12 cellular contexts compared by ENCODE assay signal in the genomic region with DNA sequence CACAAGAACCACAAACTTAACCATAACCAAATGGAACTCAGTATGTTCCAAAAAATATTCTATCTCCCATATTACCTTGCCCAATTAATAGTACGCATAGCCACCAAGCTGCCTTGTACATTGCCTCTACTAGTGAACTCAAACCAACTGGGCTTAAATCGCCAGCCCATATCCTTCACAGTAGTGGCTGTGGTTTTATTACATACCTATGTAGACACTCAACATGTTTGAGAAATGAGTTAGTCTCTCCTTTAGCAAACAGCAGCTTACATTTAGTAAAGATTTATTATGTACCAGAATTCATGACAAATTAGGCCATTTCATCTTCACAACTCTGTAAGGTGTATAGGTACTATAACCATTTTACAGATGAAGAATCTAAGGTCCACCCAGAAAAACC. TPM values are rescaled to one million over a fixed set of nuclear protein-coding genes. Genes with fewer than 3 reads are reported as not detected.
DNase-seq lines count a peak whose midpoint lies in the region; ATAC-seq and TF ChIP-seq lines count a peak whose summit lies in the region.
"Had no signal": no experiment of that assay in that cellular context is flagged by ENCODE, and none has a peak within 500 bp of the region (broad histone marks: within the 10 kb centered on the region; RNA-seq: fewer than 3 reads in every experiment).

No MANE protein-coding gene starts in this region.

- peaks cover 3% of the 10 kb centered on the region for H3K79me1 ChIP-seq in trophoblast cell (ENCODE audit: low read length)

- H3K18ac ChIP-seq in trophoblast cell (ENCODE audit: low read length) = no peak overlapping the region

- no peaks in the 10 kb centered on the region for H3K9me3 ChIP-seq in trophoblast cell (ENCODE audit: insufficient read depth, low read depth, low read length)
- H3K9me3 ChIP-seq in BE2C = no peaks in the 10 kb centered on the region
- no peaks in the 10 kb centered on the region for H3K9me3 ChIP-seq in Peyer's patch

- ATAC-seq in HG03039 (IDR thresholded peaks at IDR 0.05; ENCODE audit: unreplicated experiment) = no peak
- ATAC-seq: left cardiac atrium had no signal

- peaks cover 5 to 9% of the 10 kb centered on the region in 2 experiments for H3K4me1 ChIP-seq in trophoblast cell (ENCODE audit: control insufficient read depth in 1 of 2, insufficient read depth in 2 of 2, low read length in 2 of 2)
- no peaks in the 10 kb centered on the region for H3K4me1 ChIP-seq in BE2C
- H3K4me1 ChIP-seq in Peyer's patch = peaks cover 0 to 47% (median 7%) of the 10 kb centered on the region in 4 donors

- TF ChIP-seq POLR2A in Peyer's patch (IDR thresholded peaks at IDR 0.05) = no peak

- H2BK12ac ChIP-seq in trophoblast cell (ENCODE audit: low read length) = no peak overlapping the region

- DNase-seq in Daoy (ENCODE audit: low read depth) (peak; percentile 58), NCI-H226 (peak; percentile 77), dedifferentiated amniotic fluid mesenchymal stem cell (ENCODE audit: extremely low spot score) (peak; percentile 75), trophoblast cell (peak in 1 of 2 donors; percentile 62), retina (no peak), BE2C (no peak), Peyer's patch (no peak)
- DNase-seq: effector CD8-positive, alpha-beta T cell; left cardiac atrium; NCI-H2029 treated with DMSO at 0.1 percent for 48 hours; SIG-M5 had no signal

- no CpG with 5 or more reads among the region's 2 CpGs for WGBS in trophoblast cell (ENCODE audit: extremely low coverage, insufficient coverage, insufficient read length)

- no peak overlapping the region for H3K27ac ChIP-seq in trophoblast cell (ENCODE audit: low read depth, low read length)
- no peak overlapping the region for H3K27ac ChIP-seq in Peyer's patch

- H4K91ac ChIP-seq in trophoblast cell (ENCODE audit: low read depth, low read length) = no peak overlapping the region

- no peak overlapping the region for H4K8ac ChIP-seq in trophoblast cell (ENCODE audit: low read depth, low read length)

- peaks cover 3% of the 10 kb centered on the region for H3K79me2 ChIP-seq in trophoblast cell (ENCODE audit: control insufficient read depth, insufficient read depth, low read length, poor library complexity)

- no peak overlapping the region for H3K4me2 ChIP-seq in trophoblast cell (ENCODE audit: low read length)

- no peak overlapping the region for H3K14ac ChIP-seq in trophoblast cell (ENCODE audit: low read length)

- H3K36me3 ChIP-seq in trophoblast cell (ENCODE audit: control insufficient read depth in 1 of 2, insufficient read depth in 2 of 2, low read length in 2 of 2) = no peaks in the 10 kb centered on the region
- H3K36me3 ChIP-seq in BE2C = no peaks in the 10 kb centered on the region
- no peaks in the 10 kb centered on the region for H3K36me3 ChIP-seq in Peyer's patch

- no peak overlapping the region for H3K9ac ChIP-seq in trophoblast cell (ENCODE audit: low read length)

- no peak overlapping the region for H3K23ac ChIP-seq in trophoblast cell (ENCODE audit: low read length)

- H3K27me3 ChIP-seq in trophoblast cell (ENCODE audit: insufficient read depth, low read length) = no peaks in the 10 kb centered on the region
- H3K27me3 ChIP-seq in BE2C = no peaks in the 10 kb centered on the region
- no peaks in the 10 kb centered on the region for H3K27me3 ChIP-seq in Peyer's patch

- no peak overlapping the region for H3K4me3 ChIP-seq in trophoblast cell (ENCODE audit: low read depth, low read length)
- no peak overlapping the region for H3K4me3 ChIP-seq in BE2C (ENCODE audit: low read depth, low read length)
- H3K4me3 ChIP-seq in Peyer's patch = no peak overlapping the region

- H2BK5ac ChIP-seq in trophoblast cell (ENCODE audit: low read depth, low read length, poor library complexity) = no peak overlapping the region

- no peak overlapping the region for H2BK120ac ChIP-seq in trophoblast cell (ENCODE audit: insufficient read depth, low read length, poor library complexity)

- TF ChIP-seq CTCF in BE2C (IDR thresholded peaks at IDR 0.05; ENCODE audit: low read depth, low read length) = no peak
- TF ChIP-seq CTCF in Peyer's patch (IDR thresholded peaks at IDR 0.05) = no peak

- H2AFZ ChIP-seq in trophoblast cell (ENCODE audit: insufficient read depth, low read length, poor library complexity) = no peak overlapping the region

- H4K12ac ChIP-seq in trophoblast cell (ENCODE audit: low read depth, low read length) = no peak overlapping the region

- H2AK5ac ChIP-seq in trophoblast cell (ENCODE audit: low read length) = no peak overlapping the region

- peak overlapping the region; percentile 83 for H3K4ac ChIP-seq in trophoblast cell (ENCODE audit: low read depth, low read length)

RNA-seq across cellular contexts. Expression of a gene that starts 41.4 kb away (rescaled TPM):
- total RNA-seq in Daoy (2014; rRNA removed; shearing (Covaris generic)) = 133 and 262 TPM in 2 replicates
- 120 and 126 TPM in 2 replicates for polyA plus RNA-seq in trophoblast cell (2013)
- 86.9 TPM for polyA plus RNA-seq in BE2C (2012; ENCODE audit: insufficient read depth, insufficient read length, low read depth)
- total RNA-seq in Peyer's patch = 100 to 1,000 TPM in 2 of 4 donors, 10 to 100 TPM in 2; 64.8 to 120 (median 98.3) TPM

Comparison
In these comparisons a context has a peak if more than half of its experiments do, and no peak if none do; other contexts are left out.
1. DNase-seq: peak in Daoy (single experiment), NCI-H226 (single experiment) and dedifferentiated amniotic fluid mesenchymal stem cell (single experiment); none in retina (single experiment), BE2C (single experiment) and Peyer's patch (0 of 3).